15 cellular contexts compared by ENCODE assay signal in genomic region chr12:78530065-78530765, GRCh38.
A peak's percentile ranks its signal among the peaks of the same experiment; 100 is the strongest.
DNase-seq lines count a peak whose midpoint lies in the region; ATAC-seq and TF ChIP-seq lines count a peak whose summit lies in the region.
"Had no signal": no experiment of that assay in that cellular context is flagged by ENCODE, and none has a peak within 500 bp of the region (broad histone marks: within the 10 kb centered on the region; RNA-seq: fewer than 3 reads in every experiment).

No MANE protein-coding gene starts in this region.

- H3K9ac ChIP-seq in HUES48 (ENCODE audit: low read depth, low read length), result no peak overlapping the region

- H3K9me3 ChIP-seq in HUES48 (ENCODE audit: control insufficient read depth, insufficient read depth, low read length), result no peaks in the 10 kb centered on the region

- H3K27ac ChIP-seq in HUES48 (ENCODE audit: low read depth, low read length) (peak overlapping the region; percentile 67), coronary artery (no peak overlapping the region)
- H3K27ac ChIP-seq: cardiac muscle cell had no signal

- H3K4me1 ChIP-seq in HUES48 (ENCODE audit: control insufficient read depth, insufficient read depth, low read length), result peaks cover 37% of the 10 kb centered on the region

- H3K4me3 ChIP-seq in HUES48 (ENCODE audit: low read depth, low read length) (no peak overlapping the region), astrocyte of the spinal cord (ENCODE audit: low read depth, low read length) (no peak overlapping the region), coronary artery (no peak overlapping the region)
- H3K4me3 ChIP-seq: cardiac muscle cell had no signal

- ATAC-seq in HG03135 (IDR thresholded peaks at IDR 0.05; ENCODE audit: unreplicated experiment), result no peak
- no peak for ATAC-seq in GM18867 (IDR thresholded peaks at IDR 0.05; ENCODE audit: unreplicated experiment)
- no peak for ATAC-seq in HG03097 (IDR thresholded peaks at IDR 0.05; ENCODE audit: low FRiP score, unreplicated experiment)

- H3K27me3 ChIP-seq in HUES48 (ENCODE audit: control insufficient read depth, insufficient read depth, low read length), result no peaks in the 10 kb centered on the region
- H3K27me3 ChIP-seq: cardiac muscle cell had no signal

- TF ChIP-seq CTCF in astrocyte of the spinal cord (IDR thresholded peaks at IDR 0.05; ENCODE audit: low read depth, low read length) (no peak), coronary artery (IDR thresholded peaks at IDR 0.05) (no peak)

- DNase-seq in AG08395 (ENCODE audit: low spot score) (peak; percentile 66), astrocyte of the spinal cord (ENCODE audit: low read depth, low spot score) (peak; percentile 68), islet precursor cell (peak; percentile 58), coronary artery (ENCODE audit: low spot score) (no peak)
- DNase-seq: activated CD4-positive, alpha-beta T cell treated with anti-CD3 and anti-CD28 coated beads for 1 hour; AML-193; erythroblast; GDM1; naive B cell; NCI-H1048 had no signal

- no peaks in the 10 kb centered on the region for H3K36me3 ChIP-seq in HUES48 (ENCODE audit: control insufficient read depth, insufficient read depth, low read length)
- H3K36me3 ChIP-seq: cardiac muscle cell had no signal

- in situ Hi-C loops in astrocyte of the spinal cord (cut with HindIII; ENCODE audit: low sequenced_read_pairs), result no loop called here
